2 cellular contexts compared by ENCODE assay signal in the genomic region with DNA sequence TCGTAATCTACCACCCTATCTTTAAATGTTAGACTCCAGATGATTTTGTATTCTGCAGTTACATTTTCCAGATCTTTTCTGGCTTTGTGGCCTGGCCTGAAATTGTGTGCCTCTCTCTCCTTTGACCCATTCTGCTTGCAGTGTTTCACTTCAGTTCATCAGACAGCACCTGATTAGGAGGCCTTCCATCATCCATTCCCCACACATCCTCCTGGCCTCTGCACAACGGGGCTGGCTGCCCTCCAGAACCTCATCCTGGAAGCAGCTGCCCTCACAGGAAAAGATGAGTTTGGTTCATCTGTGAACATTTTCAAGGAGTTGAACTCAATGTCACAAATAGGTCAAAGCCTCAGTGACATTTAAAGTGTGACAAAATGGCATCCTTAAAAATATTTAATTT.
TF ChIP-seq lines count a peak whose summit lies in the region.

No MANE protein-coding gene starts in this region.

TF ChIP-seq in SK-N-SH, 30 proteins besides CTCF, POLR2A, EP300 and RAD21 (continued from another document):
- TF ChIP-seq, protein P1, sequence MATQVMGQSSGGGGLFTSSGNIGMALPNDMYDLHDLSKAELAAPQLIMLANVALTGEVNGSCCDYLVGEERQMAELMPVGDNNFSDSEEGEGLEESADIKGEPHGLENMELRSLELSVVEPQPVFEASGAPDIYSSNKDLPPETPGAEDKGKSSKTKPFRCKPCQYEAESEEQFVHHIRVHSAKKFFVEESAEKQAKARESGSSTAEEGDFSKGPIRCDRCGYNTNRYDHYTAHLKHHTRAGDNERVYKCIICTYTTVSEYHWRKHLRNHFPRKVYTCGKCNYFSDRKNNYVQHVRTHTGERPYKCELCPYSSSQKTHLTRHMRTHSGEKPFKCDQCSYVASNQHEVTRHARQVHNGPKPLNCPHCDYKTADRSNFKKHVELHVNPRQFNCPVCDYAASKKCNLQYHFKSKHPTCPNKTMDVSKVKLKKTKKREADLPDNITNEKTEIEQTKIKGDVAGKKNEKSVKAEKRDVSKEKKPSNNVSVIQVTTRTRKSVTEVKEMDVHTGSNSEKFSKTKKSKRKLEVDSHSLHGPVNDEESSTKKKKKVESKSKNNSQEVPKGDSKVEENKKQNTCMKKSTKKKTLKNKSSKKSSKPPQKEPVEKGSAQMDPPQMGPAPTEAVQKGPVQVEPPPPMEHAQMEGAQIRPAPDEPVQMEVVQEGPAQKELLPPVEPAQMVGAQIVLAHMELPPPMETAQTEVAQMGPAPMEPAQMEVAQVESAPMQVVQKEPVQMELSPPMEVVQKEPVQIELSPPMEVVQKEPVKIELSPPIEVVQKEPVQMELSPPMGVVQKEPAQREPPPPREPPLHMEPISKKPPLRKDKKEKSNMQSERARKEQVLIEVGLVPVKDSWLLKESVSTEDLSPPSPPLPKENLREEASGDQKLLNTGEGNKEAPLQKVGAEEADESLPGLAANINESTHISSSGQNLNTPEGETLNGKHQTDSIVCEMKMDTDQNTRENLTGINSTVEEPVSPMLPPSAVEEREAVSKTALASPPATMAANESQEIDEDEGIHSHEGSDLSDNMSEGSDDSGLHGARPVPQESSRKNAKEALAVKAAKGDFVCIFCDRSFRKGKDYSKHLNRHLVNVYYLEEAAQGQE (IDR thresholded peaks at IDR 0.05; ENCODE audit: low read depth, low read length) = no peak

TF ChIP-seq in SK-N-SH treated with all-trans-retinoic acid at 6 μM for 48 hours, 23 proteins besides CTCF, POLR2A, EP300 and RAD21 (continued from another document):
- no peak for TF ChIP-seq PATZ1 (CRISPR knock-in tag; IDR thresholded peaks at IDR 0.05; ENCODE audit: borderline replicate concordance)
- TF ChIP-seq POU6F1 (CRISPR knock-in tag; IDR thresholded peaks at IDR 0.05; ENCODE audit: borderline replicate concordance, low read depth) = no peak
- no peak for TF ChIP-seq TCF4 (CRISPR knock-in tag; IDR thresholded peaks at IDR 0.05; ENCODE audit: borderline replicate concordance)
- TF ChIP-seq RARB (CRISPR knock-in tag; IDR thresholded peaks at IDR 0.05) = no peak
- TF ChIP-seq PPARA (CRISPR knock-in tag; IDR thresholded peaks at IDR 0.05; ENCODE audit: borderline replicate concordance) = no peak
- TF ChIP-seq BACH2 (CRISPR knock-in tag; IDR thresholded peaks at IDR 0.05; ENCODE audit: borderline replicate concordance) = no peak
- TF ChIP-seq ZFP30 (CRISPR knock-in tag; IDR thresholded peaks at IDR 0.05) = no peak
